8 cellular contexts compared by ENCODE assay signal in genomic region chr10:60098676-60099601, GRCh38.
DNase-seq lines count a peak whose midpoint lies in the region; ATAC-seq and TF ChIP-seq lines count a peak whose summit lies in the region.
"Had no signal": no experiment of that assay in that cellular context is flagged by ENCODE, and none has a peak within 500 bp of the region (broad histone marks: within the 10 kb centered on the region; RNA-seq: fewer than 3 reads in every experiment).

No MANE protein-coding gene starts in this region.

- peaks cover 41% of the 10 kb centered on the region for H3K4me1 Mint-ChIP-seq in chondrocyte (ENCODE audit: low read depth)
- no peaks in the 10 kb centered on the region for H3K4me1 Mint-ChIP-seq in nephron progenitor cell

- H3K9me3 ChIP-seq in aorta (ENCODE audit: control insufficient read depth, low read length) = no peaks in the 10 kb centered on the region

- POLR2A ChIA-PET in GM10248 (lab: Yijun Ruan, JAX) = no interaction called here

- no peak overlapping the region for H3K4me3 ChIP-seq in Jurkat, Clone E6-1 (ENCODE audit: low read length)
- no peak overlapping the region for H3K4me3 ChIP-seq in aorta (ENCODE audit: low read length in 2 of 2)

- ATAC-seq in HG03342 (IDR thresholded peaks at IDR 0.05; ENCODE audit: unreplicated experiment) (no peak), GM21447 (IDR thresholded peaks at IDR 0.05; ENCODE audit: unreplicated experiment) (no peak), aorta (ENCODE audit: low FRiP score) (no peak)

- no peak overlapping the region for H3K27ac ChIP-seq in aorta (ENCODE audit: low read depth in 1 of 2, low read length in 2 of 2)
- H3K27ac ChIP-seq: parathyroid adenoma had no signal

- H3K9me3 Mint-ChIP-seq in chondrocyte (ENCODE audit: low read depth) (no peaks in the 10 kb centered on the region), nephron progenitor cell (no peaks in the 10 kb centered on the region)

- H3K27ac Mint-ChIP-seq in chondrocyte (ENCODE audit: unreplicated experiment) = no peak overlapping the region
- no peak overlapping the region for H3K27ac Mint-ChIP-seq in nephron progenitor cell

- intact Hi-C loops in aorta (cut with DNase I) = no loop called here

- TF ChIP-seq CTCF in GM10248 (IDR thresholded peaks at IDR 0.05; ENCODE audit: control extremely low read depth, extremely low read depth, low read depth, missing control alignments) (peak; percentile 35), chondrocyte (IDR thresholded peaks at IDR 0.05) (peak; percentile 66), nephron progenitor cell (IDR thresholded peaks at IDR 0.05) (no peak)

- H3K27me3 Mint-ChIP-seq in chondrocyte (ENCODE audit: low read depth) (no peaks in the 10 kb centered on the region), nephron progenitor cell (ENCODE audit: low read depth, poor library complexity) (no peaks in the 10 kb centered on the region)

- CTCF ChIA-PET in GM10248 (lab: Yijun Ruan, JAX) = interaction anchor here (0.7 to 6.0 kb wide), 12 partner anchors 10 to 473 kb away, joined by 3 to 24 read pairs (median 4); no protein-coding TSS in a partner anchor

- WGBS in aorta, 2 donors = 52 to 62% methylated on average over 4 of the region's 4 CpGs

- peaks cover 8% of the 10 kb centered on the region for H3K36me3 Mint-ChIP-seq in chondrocyte (ENCODE audit: low read depth)
- peaks cover 24% of the 10 kb centered on the region for H3K36me3 Mint-ChIP-seq in nephron progenitor cell (ENCODE audit: low read depth)

- H3K4me3 Mint-ChIP-seq in chondrocyte (ENCODE audit: unreplicated experiment) (no peak overlapping the region), nephron progenitor cell (no peak overlapping the region)

- H3K27me3 ChIP-seq in aorta (ENCODE audit: control insufficient read depth in 1 of 2, insufficient read depth in 2 of 2, low read length in 1 of 2) = no peaks in the 10 kb centered on the region

- DNase-seq in GM10248 (ENCODE audit: extremely low spot score) (no peak), chondrocyte (ENCODE audit: low spot score) (no peak), nephron progenitor cell (peak; percentile 3), aorta (no peak)
- DNase-seq in Jurkat, Clone E6-1 (ENCODE audit: low read depth, low spot score) = peak; percentile 20

- H3K4me1 ChIP-seq in aorta (ENCODE audit: control insufficient read depth in 1 of 2, insufficient read depth in 2 of 2, low read length in 2 of 2) = peaks cover 0 to 4% of the 10 kb centered on the region in 2 donors

- H3K36me3 ChIP-seq in aorta (ENCODE audit: control insufficient read depth in 1 of 2, insufficient read depth in 2 of 2, low read length in 1 of 2) = no peaks in the 10 kb centered on the region

Comparison
In these comparisons a context has a peak if more than half of its experiments do, and no peak if none do; other contexts are left out.
1. DNase-seq: peak in Jurkat, Clone E6-1 (single experiment) and nephron progenitor cell (single experiment); none in GM10248 (single experiment), chondrocyte (single experiment) and aorta (0 of 2).